10 cellular contexts compared by ENCODE assay signal in genomic region chr17:65029605-65030308, GRCh38. TPM values are rescaled to one million over a fixed set of nuclear protein-coding genes. Genes with fewer than 3 reads are reported as not detected.
DNase-seq lines count a peak whose midpoint lies in the region; ATAC-seq and TF ChIP-seq lines count a peak whose summit lies in the region.
"Had no signal": no experiment of that assay in that cellular context is flagged by ENCODE, and none has a peak within 500 bp of the region (broad histone marks: within the 10 kb centered on the region; RNA-seq: fewer than 3 reads in every experiment).

No MANE protein-coding gene starts in this region.

- TF ChIP-seq CTCF in nephron (IDR thresholded peaks at IDR 0.05; ENCODE audit: unreplicated experiment in 3 of 3), result no peak

- peak overlapping the region; percentile 21 for H3K4me3 Mint-ChIP-seq in T-helper 2 cell treated with Interferon-gamma antibody and Interleukin-4, amounts not matched to agents 5 μg/mL and 100 μg/mL, for 36 hours
- no peak overlapping the region for H3K4me3 Mint-ChIP-seq in activated CD4-positive, alpha-beta memory T cell treated with anti-CD3 and anti-CD28 coated beads, Interleukin-2, amount 10 ng/mL, durations not matched to agents 7 days and 5 days
- no peak overlapping the region for H3K4me3 Mint-ChIP-seq in nephron

- CTCF ChIA-PET in activated CD4-positive, alpha-beta memory T cell treated with anti-CD3 and anti-CD28 coated beads, Interleukin-2, amount 10 ng/mL, durations not matched to agents 7 days and 5 days (lab: Charles Lee), result interaction anchor here (0.7 to 1.8 kb wide), 2 partner anchors 9 to 728 kb away, joined by 3 to 5 read pairs; no protein-coding TSS in a partner anchor

- H3K9me3 Mint-ChIP-seq in T-helper 2 cell treated with Interferon-gamma antibody and Interleukin-4, amounts not matched to agents 5 μg/mL and 100 μg/mL, for 36 hours, result no peaks in the 10 kb centered on the region
- H3K9me3 Mint-ChIP-seq in activated CD4-positive, alpha-beta memory T cell treated with anti-CD3 and anti-CD28 coated beads, Interleukin-2, amount 10 ng/mL, durations not matched to agents 7 days and 5 days, result no peaks in the 10 kb centered on the region
- H3K9me3 Mint-ChIP-seq in nephron, result no peaks in the 10 kb centered on the region

- peaks cover 54% of the 10 kb centered on the region for H3K4me1 Mint-ChIP-seq in T-helper 2 cell treated with Interferon-gamma antibody and Interleukin-4, amounts not matched to agents 5 μg/mL and 100 μg/mL, for 36 hours (ENCODE audit: low read depth)
- H3K4me1 Mint-ChIP-seq in activated CD4-positive, alpha-beta memory T cell treated with anti-CD3 and anti-CD28 coated beads, Interleukin-2, amount 10 ng/mL, durations not matched to agents 7 days and 5 days, result peaks cover 68% of the 10 kb centered on the region
- H3K4me1 Mint-ChIP-seq in nephron, result peaks cover 19% of the 10 kb centered on the region

- no peak for DNase-seq in T-helper 2 cell treated with Interferon-gamma antibody and Interleukin-4, amounts not matched to agents 5 μg/mL and 100 μg/mL, for 36 hours (ENCODE audit: low spot score)
- DNase-seq in T-helper 2 cell (no peak), Kasumi-1 (lab: John Stamatoyannopoulos, UW) (peak; percentile 84 to 88), NCI-H2107 (lab: John Stamatoyannopoulos, UW) (no peak)
- DNase-seq in activated CD4-positive, alpha-beta memory T cell treated with anti-CD3 and anti-CD28 coated beads, Interleukin-2, amount 10 ng/mL, durations not matched to agents 7 days and 5 days, result no peak
- no peak for DNase-seq in stimulated activated CD4-positive, alpha-beta T cell treated with anti-CD3 and anti-CD28 coated beads, Interleukin-4, amount 100 ng/mL, for 24 hours
- DNase-seq: activated CD4-positive, CD25-positive, alpha-beta regulatory T cell; thyroid gland had no signal

- H3K27ac Mint-ChIP-seq in T-helper 2 cell treated with Interferon-gamma antibody and Interleukin-4, amounts not matched to agents 5 μg/mL and 100 μg/mL, for 36 hours, result peak overlapping the region; percentile 55
- peak overlapping the region; percentile 65 for H3K27ac Mint-ChIP-seq in activated CD4-positive, alpha-beta memory T cell treated with anti-CD3 and anti-CD28 coated beads, Interleukin-2, amount 10 ng/mL, durations not matched to agents 7 days and 5 days
- peak overlapping the region; percentile 0 to 47 (median 20) for H3K27ac Mint-ChIP-seq in nephron

- POLR2A ChIA-PET in activated CD4-positive, alpha-beta memory T cell treated with anti-CD3 and anti-CD28 coated beads, Interleukin-2, amount 10 ng/mL, durations not matched to agents 7 days and 5 days (lab: Charles Lee), result interaction anchor here (0.7 to 3.0 kb wide), 7 partner anchors 9 to 71 kb away, joined by 3 to 21 read pairs (median 4); no protein-coding TSS in a partner anchor

- peaks cover 34% of the 10 kb centered on the region for H3K36me3 Mint-ChIP-seq in T-helper 2 cell treated with Interferon-gamma antibody and Interleukin-4, amounts not matched to agents 5 μg/mL and 100 μg/mL, for 36 hours (ENCODE audit: low read depth)
- peaks cover 36% of the 10 kb centered on the region for H3K36me3 Mint-ChIP-seq in activated CD4-positive, alpha-beta memory T cell treated with anti-CD3 and anti-CD28 coated beads, Interleukin-2, amount 10 ng/mL, durations not matched to agents 7 days and 5 days (ENCODE audit: low read depth)
- H3K36me3 Mint-ChIP-seq in nephron (ENCODE audit: low read depth), result peaks cover 22% of the 10 kb centered on the region

- H3K27me3 Mint-ChIP-seq in T-helper 2 cell treated with Interferon-gamma antibody and Interleukin-4, amounts not matched to agents 5 μg/mL and 100 μg/mL, for 36 hours (ENCODE audit: low read depth), result no peaks in the 10 kb centered on the region
- H3K27me3 Mint-ChIP-seq in activated CD4-positive, alpha-beta memory T cell treated with anti-CD3 and anti-CD28 coated beads, Interleukin-2, amount 10 ng/mL, durations not matched to agents 7 days and 5 days, result no peaks in the 10 kb centered on the region
- H3K27me3 Mint-ChIP-seq in nephron (ENCODE audit: low read depth), result no peaks in the 10 kb centered on the region

- ATAC-seq in HG03196 (IDR thresholded peaks at IDR 0.05; ENCODE audit: unreplicated experiment), result no peak

RNA-seq across cellular contexts. Expression of gene GNA13, which starts 26.8 kb away (rescaled TPM):
- total RNA-seq in activated CD4-positive, alpha-beta memory T cell treated with anti-CD3 and anti-CD28 coated beads, Interleukin-2, amount 10 ng/mL, durations not matched to agents 7 days and 5 days, result 10 to 100 TPM; 95.1 TPM

Comparison
In these comparisons a context has a peak if more than half of its experiments do, and no peak if none do; other contexts are left out.
1. DNase-seq: peak in Kasumi-1 (2 of 2); none in T-helper 2 cell treated with Interferon-gamma antibody and Interleukin-4, amounts not matched to agents 5 μg/mL and 100 μg/mL, for 36 hours (single experiment), T-helper 2 cell (0 of 5), activated CD4-positive, alpha-beta memory T cell treated with anti-CD3 and anti-CD28 coated beads, Interleukin-2, amount 10 ng/mL, durations not matched to agents 7 days and 5 days (single experiment), NCI-H2107 (single experiment) and stimulated activated CD4-positive, alpha-beta T cell treated with anti-CD3 and anti-CD28 coated beads, Interleukin-4, amount 100 ng/mL, for 24 hours (single experiment).
2. Peak in every context shown above with its lines, with median percentiles within 50 percentile points of each other: H3K27ac Mint-ChIP-seq.